18 cellular contexts compared by ENCODE assay signal in genomic region chr1:164604541-164604940, GRCh38. TPM values are rescaled to one million over a fixed set of nuclear protein-coding genes. Genes with fewer than 3 reads are reported as not detected.
DNase-seq lines count a peak whose midpoint lies in the region; ATAC-seq and TF ChIP-seq lines count a peak whose summit lies in the region.
"Had no signal": no experiment of that assay in that cellular context is flagged by ENCODE, and none has a peak within 500 bp of the region (broad histone marks: within the 10 kb centered on the region; RNA-seq: fewer than 3 reads in every experiment).

No MANE protein-coding gene starts in this region.

- H3K79me2 ChIP-seq in hepatocyte, result peaks cover 65% of the 10 kb centered on the region

- no peak overlapping the region for H3K9ac ChIP-seq in stomach smooth muscle (ENCODE audit: low read length in 2 of 2)
- H3K9ac ChIP-seq: KMS-11 had no signal

- intact Hi-C loops in ascending aorta (cut with DNase I), result no loop called here

- H3K27ac ChIP-seq in ascending aorta (peak overlapping the region; percentile 26 to 56), hepatocyte (peak overlapping the region; percentile 43), stomach smooth muscle (ENCODE audit: low read length) (peak overlapping the region; percentile 42)
- H3K27ac ChIP-seq: foreskin keratinocyte, KMS-11 had no signal

- TF ChIP-seq CTCF in ascending aorta (IDR thresholded peaks at IDR 0.05), result no peak
- no peak for TF ChIP-seq CTCF in hepatocyte (IDR thresholded peaks at IDR 0.05; ENCODE audit: poor library complexity)

- H3K9me2 ChIP-seq in hepatocyte (replicated peaks; ENCODE audit: insufficient read depth), result no peaks in the 10 kb centered on the region

- H3K4me1 ChIP-seq in ascending aorta (peaks cover 3 to 20% of the 10 kb centered on the region in 2 donors), hepatocyte (ENCODE audit: insufficient read depth) (peaks cover 54% of the 10 kb centered on the region), stomach smooth muscle (ENCODE audit: control insufficient read depth, insufficient read depth, low read length) (peaks cover 60% of the 10 kb centered on the region)

- H3K27me3 ChIP-seq in ascending aorta (no peaks in the 10 kb centered on the region), hepatocyte (no peaks in the 10 kb centered on the region), stomach smooth muscle (ENCODE audit: control insufficient read depth in 1 of 2, insufficient read depth in 2 of 2, low read length in 2 of 2) (no peaks in the 10 kb centered on the region)
- H3K27me3 ChIP-seq: foreskin keratinocyte had no signal

- no peaks in the 10 kb centered on the region for H4K20me1 ChIP-seq in hepatocyte (ENCODE audit: insufficient read depth, poor library complexity, severe bottlenecking)

- H3K9me3 ChIP-seq in ascending aorta (no peaks in the 10 kb centered on the region), hepatocyte (ENCODE audit: low read depth) (no peaks in the 10 kb centered on the region), stomach smooth muscle (ENCODE audit: control insufficient read depth in 2 of 2, low read length in 2 of 2) (no peaks in the 10 kb centered on the region)

- H3K36me3 ChIP-seq in ascending aorta (no peaks in the 10 kb centered on the region), hepatocyte (replicated peaks; ENCODE audit: insufficient read depth, low read depth) (no peaks in the 10 kb centered on the region), stomach smooth muscle (ENCODE audit: control insufficient read depth in 2 of 2, insufficient read depth in 2 of 2, low read length in 2 of 2) (peaks cover 2 to 3% of the 10 kb centered on the region in 2 donors)

- H3K4me3 ChIP-seq in ascending aorta (no peak overlapping the region), hepatocyte (no peak overlapping the region), stomach smooth muscle (ENCODE audit: low read length in 2 of 2) (no peak overlapping the region)

- no peak for ATAC-seq in HG03196 (IDR thresholded peaks at IDR 0.05; ENCODE audit: unreplicated experiment)
- no peak for ATAC-seq in GM18502 (IDR thresholded peaks at IDR 0.05; ENCODE audit: poor library complexity, unreplicated experiment)
- ATAC-seq: activated T-cell treated with anti-CD3 and anti-CD28 coated beads, Interleukin-2, amount 50 U/mL, for 4 hours; foreskin keratinocyte; Panc1 had no signal

- peak; percentile 67 for DNase-seq in EL
- no peak for DNase-seq in ascending aorta (ENCODE audit: low spot score in 2 of 2)
- DNase-seq in hepatocyte (ENCODE audit: low spot score), result no peak
- DNase-seq in NCI-H1048 (lab: John Stamatoyannopoulos, UW), result no peak
- no peak for DNase-seq in NCI-H2196 treated with DMSO at 0.1 percent for 48 hours (lab: John Stamatoyannopoulos, UW; ENCODE audit: unreplicated experiment)
- DNase-seq: activated CD4-positive, alpha-beta T cell treated with anti-CD3 and anti-CD28 coated beads, Interleukin-2, amount 50 U/mL, for 4 hours; activated naive CD8-positive, alpha-beta T cell treated with anti-CD3 and anti-CD28 coated beads for 36 hours; activated T-cell treated with anti-CD3 and anti-CD28 coated beads, Interleukin-2, amount 50 U/mL, for 4 hours; cerebellar nuclear complex; foreskin keratinocyte; NCI-H1105 treated with DMSO at 0.1 percent for 48 hours; NCI-H748 treated with DMSO at 0.1 percent for 48 hours; stimulated activated naive CD4-positive, alpha-beta T cell treated with Interleukin-2 at 50 U/mL for 16 hours had no signal

- H2AFZ ChIP-seq in hepatocyte, result no peak overlapping the region

- no peak overlapping the region for H3K4me2 ChIP-seq in hepatocyte
- H3K4me2 ChIP-seq: KMS-11 had no signal

- 89% methylated on average over 2 of the region's 2 CpGs for WGBS in hepatocyte (ENCODE audit: low lambda C conversion rate, missing lambda C conversion rate)

RNA-seq across cellular contexts. Expression of gene PBX1, which starts 45.6 kb away (rescaled TPM):
- total RNA-seq in ascending aorta (37.4 TPM), hepatocyte (61.2 and 61.6 TPM in 2 replicates)
- polyA plus RNA-seq in hepatocyte, result 14.0 and 14.8 TPM in 2 replicates
